Comparison of ENCODE assay signal across 1 cellular context in the genomic region with DNA sequence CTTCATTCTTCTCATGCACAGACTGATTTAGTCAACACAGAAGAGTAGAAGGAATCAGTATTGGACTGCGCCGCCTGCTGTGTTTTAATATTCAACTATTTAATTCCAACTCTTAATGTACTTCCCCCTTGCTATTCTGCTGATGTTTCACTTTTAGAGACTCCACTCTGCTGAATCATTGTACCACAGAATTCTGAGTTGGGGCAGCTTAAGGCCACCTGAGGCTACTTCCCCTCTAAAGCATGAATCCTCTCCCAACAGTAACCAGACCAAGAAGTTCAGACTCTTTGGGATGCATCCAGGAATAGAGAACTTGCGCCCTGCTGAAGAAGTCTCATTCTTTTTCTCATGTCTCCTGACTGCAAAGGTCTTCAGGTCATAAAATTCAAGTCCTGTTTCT.
TF ChIP-seq lines count a peak whose summit lies in the region.

No MANE protein-coding gene starts in this region.

TF ChIP-seq in H1, 55 proteins besides CTCF, POLR2A, EP300 and RAD21 (continued from another document):
- TF ChIP-seq, protein P1, sequence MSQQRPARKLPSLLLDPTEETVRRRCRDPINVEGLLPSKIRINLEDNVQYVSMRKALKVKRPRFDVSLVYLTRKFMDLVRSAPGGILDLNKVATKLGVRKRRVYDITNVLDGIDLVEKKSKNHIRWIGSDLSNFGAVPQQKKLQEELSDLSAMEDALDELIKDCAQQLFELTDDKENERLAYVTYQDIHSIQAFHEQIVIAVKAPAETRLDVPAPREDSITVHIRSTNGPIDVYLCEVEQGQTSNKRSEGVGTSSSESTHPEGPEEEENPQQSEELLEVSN (IDR thresholded peaks at IDR 0.05): no peak
- TF ChIP-seq CEBPB (IDR thresholded peaks at IDR 0.05; ENCODE audit: low read depth, low read length): no peak
- TF ChIP-seq TAF1 (IDR thresholded peaks at IDR 0.05; ENCODE audit: low read depth, low read length): no peak
- TF ChIP-seq BRCA1 (IDR thresholded peaks at IDR 0.05; ENCODE audit: low read depth, low read length): no peak
- no peak for TF ChIP-seq SP2 (IDR thresholded peaks at IDR 0.05; ENCODE audit: low read length)
- no peak for TF ChIP-seq CHD1 (IDR thresholded peaks at IDR 0.05; ENCODE audit: low read depth, low read length)
- TF ChIP-seq TEAD4 (IDR thresholded peaks at IDR 0.05; ENCODE audit: low read depth, low read length): no peak
- TF ChIP-seq SIN3A (conservative IDR thresholded peaks at IDR 0.05 in 1 of 2, IDR thresholded peaks at IDR 0.05 in 1 of 2; ENCODE audit: low read depth in 1 of 2, low read length in 2 of 2): no peak
- no peak for TF ChIP-seq SP1 (IDR thresholded peaks at IDR 0.05; ENCODE audit: low read depth, low read length)
- TF ChIP-seq CTBP2 (IDR thresholded peaks at IDR 0.05; ENCODE audit: borderline replicate concordance, insufficient read depth, insufficient read length, low read length): no peak
- no peak for TF ChIP-seq EZH2 (IDR thresholded peaks at IDR 0.05; ENCODE audit: low read depth, low read length, severe bottlenecking)
- TF ChIP-seq RFX5 (IDR thresholded peaks at IDR 0.05; ENCODE audit: borderline replicate concordance, low read depth, low read length): no peak
